ENCODE assay signal across 8 cellular contexts in the genomic region with DNA sequence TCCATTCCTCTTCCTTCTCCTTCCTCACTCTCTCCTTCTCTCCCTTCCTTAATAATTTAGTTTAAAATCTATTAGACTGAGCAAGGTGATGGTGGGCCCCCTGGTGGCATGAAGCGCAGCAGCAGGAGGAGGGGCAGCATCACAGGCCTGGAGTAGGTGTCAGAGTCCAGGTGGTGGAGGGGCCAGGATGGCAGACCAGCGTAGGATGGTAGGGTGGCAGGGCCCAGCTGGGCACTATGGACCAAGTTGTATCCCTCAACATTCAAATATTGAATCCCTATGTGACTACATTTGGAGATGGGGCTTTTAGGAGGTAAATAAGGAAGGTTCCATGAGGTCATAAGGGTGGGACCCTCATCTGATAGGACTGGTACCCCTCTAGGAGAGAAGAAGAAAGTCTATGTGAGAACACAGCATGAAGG.
A peak's percentile ranks its signal among the peaks of the same experiment; 100 is the strongest.
DNase-seq lines count a peak whose midpoint lies in the region.

No MANE protein-coding gene starts in this region.

- peak; percentile 12 to 64 (median 29) for DNase-seq in NCI-H1417 (lab: John Stamatoyannopoulos, UW)
- DNase-seq in NCI-H1417 treated with DMSO at 0.1 percent for 48 hours (lab: John Stamatoyannopoulos, UW): no peak
- peak; percentile 71 for DNase-seq in OCI-M1 (lab: John Stamatoyannopoulos, UW)
- DNase-seq in activated effector memory CD4-positive, alpha-beta T cell treated with anti-CD3 and anti-CD28 coated beads, Interleukin-2, amount 50 U/mL, for 16 hours: peak; percentile 82
- DNase-seq in foreskin melanocyte: peak; percentile 11
- DNase-seq in posterior cingulate gyrus: peak in 6 of 10 donors; percentile 41 to 93 (median 50)
- DNase-seq in midbrain (lab: John Stamatoyannopoulos, UW): no peak
- no peak for DNase-seq in NCI-H1048 (lab: John Stamatoyannopoulos, UW)

- intact Hi-C loops in posterior cingulate gyrus (cut with DNase I): loop anchor here (5.0 kb wide), 1 partner anchor 226 kb away; no protein-coding TSS in a partner anchor

Comparison
In these comparisons a context has a peak if more than half of its experiments do, and no peak if none do; other contexts are left out.
1. DNase-seq: peak in NCI-H1417 (3 of 3), OCI-M1 (single experiment), activated effector memory CD4-positive, alpha-beta T cell treated with anti-CD3 and anti-CD28 coated beads, Interleukin-2, amount 50 U/mL, for 16 hours (single experiment), foreskin melanocyte (single experiment) and posterior cingulate gyrus (6 of 10); none in NCI-H1417 treated with DMSO at 0.1 percent for 48 hours (single experiment), midbrain (single experiment) and NCI-H1048 (single experiment).